15 cellular contexts compared by ENCODE assay signal in the genomic region with DNA sequence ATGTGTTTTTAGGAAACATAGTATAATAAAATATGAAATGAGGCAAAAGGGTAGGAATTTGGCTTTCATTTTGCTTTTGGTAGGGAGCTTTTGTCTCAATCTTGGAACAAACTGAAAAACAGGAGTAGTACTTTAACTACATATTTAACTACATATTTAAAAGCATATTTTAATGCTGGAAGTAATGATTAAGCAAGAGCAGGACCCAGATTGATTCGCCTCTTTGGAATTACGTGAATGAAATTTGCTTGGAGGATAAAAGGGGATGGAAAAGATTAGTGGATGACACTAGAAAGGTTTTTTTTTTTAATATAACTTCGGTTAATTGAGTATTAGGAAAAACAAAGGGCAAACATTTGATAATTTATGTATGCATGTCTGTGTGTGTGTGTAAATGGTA. TPM values are rescaled to one million over a fixed set of nuclear protein-coding genes. Genes with fewer than 3 reads are reported as not detected.
"Had no signal": no experiment of that assay in that cellular context is flagged by ENCODE, and none has a peak within 500 bp of the region (broad histone marks: within the 10 kb centered on the region; RNA-seq: fewer than 3 reads in every experiment).

No MANE protein-coding gene starts in this region.

- ATAC-seq: activated naive CD8-positive, alpha-beta T cell treated with anti-CD3 and anti-CD28 coated beads, Interleukin-2, amount 50 U/mL, for 24 hours; left lobe of liver had no signal

- H3K4me3 ChIP-seq: sigmoid colon, suprapubic skin had no signal

- H3K36me3 ChIP-seq: sigmoid colon, suprapubic skin had no signal

- H3K9me3 ChIP-seq: sigmoid colon, suprapubic skin had no signal

- DNase-seq: activated CD4-positive, alpha-beta memory T cell treated with anti-CD3 and anti-CD28 coated beads, Interleukin-2, amount 10 ng/mL, durations not matched to agents 7 days and 5 days; activated CD4-positive, alpha-beta T cell treated with anti-CD3 and anti-CD28 coated beads for 1 hour; activated naive CD4-positive, alpha-beta T cell treated with Interleukin-2 at 50 U/mL for 16 hours; activated naive CD8-positive, alpha-beta T cell treated with anti-CD3 and anti-CD28 coated beads, Interleukin-2, amount 50 U/mL, for 24 hours; cortex of kidney; effector memory CD4-positive, alpha-beta T cell; head of caudate nucleus; sigmoid colon; stimulated activated CD4-positive, alpha-beta T cell treated with anti-CD3 and anti-CD28 coated beads, Interleukin-2, amount 100 ng/mL, for 48 hours; stimulated activated naive CD4-positive, alpha-beta T cell treated with Interleukin-2 at 50 U/mL for 16 hours; SW 1271 had no signal

- H3K27me3 ChIP-seq: sigmoid colon, suprapubic skin had no signal

RNA-seq across cellular contexts. Expression of a gene that starts 11.2 kb away (rescaled TPM):
- total RNA-seq: activated CD4-positive, alpha-beta memory T cell treated with anti-CD3 and anti-CD28 coated beads, Interleukin-2, amount 10 ng/mL, durations not matched to agents 7 days and 5 days; activated T-helper 1 cell treated with anti-CD3 and anti-CD28 coated beads, Interleukin-12 subunit alpha, Interleukin-12 subunit beta, Interleukin-2, Interleukin-4 antibody, amounts not matched to agents 30 ng/mL and 10 ng/mL and 1 ng/mL, durations not matched to agents 14 hours and 24 hours and 36 hours; left lobe of liver; omental fat pad; sigmoid colon; suprapubic skin had no signal
